Comparison of ENCODE assay signal across 12 cellular contexts in the genomic region with DNA sequence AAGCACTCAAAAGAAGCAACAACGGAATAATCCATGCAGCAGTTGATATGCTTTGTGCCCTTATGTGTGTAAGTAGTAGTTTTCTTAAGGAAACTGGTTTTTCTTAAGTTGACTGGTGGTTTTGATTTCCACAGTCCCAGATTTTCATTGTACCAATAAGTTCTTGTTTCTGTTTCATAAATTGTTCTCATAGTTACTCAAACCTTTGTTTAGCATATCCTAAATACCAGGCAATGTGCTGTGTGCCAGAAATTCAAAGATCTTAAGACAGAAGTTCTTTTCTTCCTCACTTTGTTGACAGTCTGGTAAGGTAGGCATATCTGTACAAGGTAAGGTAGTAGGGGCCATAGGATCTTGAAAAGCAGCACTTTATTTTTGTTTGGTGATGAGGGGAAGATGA.
DNase-seq lines count a peak whose midpoint lies in the region; ATAC-seq, FAIRE-seq and TF ChIP-seq lines count a peak whose summit lies in the region.
"Had no signal": no experiment of that assay in that cellular context is flagged by ENCODE, and none has a peak within 500 bp of the region (broad histone marks: within the 10 kb centered on the region; RNA-seq: fewer than 3 reads in every experiment).

No MANE protein-coding gene starts in this region.

- peaks cover 5% of the 10 kb centered on the region for H3K36me3 ChIP-seq in neutrophil

- H3K9me3 ChIP-seq in neutrophil, result no peaks in the 10 kb centered on the region

- no peaks in the 10 kb centered on the region for H3K4me1 Mint-ChIP-seq in stimulated activated memory B cell treated with anti-CD40 and anti-IgM and Interleukin-4, amounts not matched to agents 10 μg/mL and 1 μg/mL and 100 μg/mL, for 72 hours
- H3K4me1 Mint-ChIP-seq: CD4-positive, CD25-positive, alpha-beta regulatory T cell had no signal

- no peak for TF ChIP-seq POLR2A in H54 (IDR thresholded peaks at IDR 0.05; ENCODE audit: low read depth, low read length)

- H3K4me3 Mint-ChIP-seq in stimulated activated memory B cell treated with anti-CD40 and anti-IgM and Interleukin-4, amounts not matched to agents 10 μg/mL and 1 μg/mL and 100 μg/mL, for 72 hours, result no peak overlapping the region
- H3K4me3 Mint-ChIP-seq: CD4-positive, CD25-positive, alpha-beta regulatory T cell had no signal

- H3K27me3 ChIP-seq in neutrophil, result no peaks in the 10 kb centered on the region
- H3K27me3 ChIP-seq: BLaER1 treated with 17β-estradiol and CSF1 and Interleukin-3, amounts not matched to agents 10 nM and 100 nM had no signal

- no peak overlapping the region for H3K27ac Mint-ChIP-seq in stimulated activated memory B cell treated with anti-CD40 and anti-IgM and Interleukin-4, amounts not matched to agents 10 μg/mL and 1 μg/mL and 100 μg/mL, for 72 hours
- H3K27ac Mint-ChIP-seq: CD4-positive, CD25-positive, alpha-beta regulatory T cell had no signal

- H3K9me3 Mint-ChIP-seq in stimulated activated memory B cell treated with anti-CD40 and anti-IgM and Interleukin-4, amounts not matched to agents 10 μg/mL and 1 μg/mL and 100 μg/mL, for 72 hours, result no peaks in the 10 kb centered on the region
- H3K9me3 Mint-ChIP-seq: CD4-positive, CD25-positive, alpha-beta regulatory T cell had no signal

- DNase-seq in H54 (ENCODE audit: insufficient read length, low spot score) (no peak), MV-4-11 (lab: John Stamatoyannopoulos, UW) (peak; percentile 69), choroid plexus epithelial cell (ENCODE audit: low read depth) (peak; percentile 24), epidermal melanocyte (ENCODE audit: insufficient read length, low spot score) (no peak)
- DNase-seq in activated CD4-positive, alpha-beta T cell treated with anti-CD3 and anti-CD28 coated beads, Interleukin-2, amount 50 U/mL, for 48 hours, result no peak
- DNase-seq: 8988T; CD4-positive, CD25-positive, alpha-beta regulatory T cell; GM23248; H7 had no signal

- H3K27ac ChIP-seq in neutrophil, result peak overlapping the region; percentile 82
- H3K27ac ChIP-seq: BLaER1 treated with 17β-estradiol and CSF1 and Interleukin-3, amounts not matched to agents 10 nM and 100 nM; GM23248 had no signal

- TF ChIP-seq CTCF in choroid plexus epithelial cell (conservative IDR thresholded peaks at IDR 0.05; ENCODE audit: low read depth, low read length) (no peak), neutrophil (IDR thresholded peaks at IDR 0.05) (no peak)

- H3K4me1 ChIP-seq in neutrophil (ENCODE audit: control insufficient read depth in 1 of 2, insufficient read depth in 1 of 2, low read depth in 1 of 2, low read length in 1 of 2), result peaks cover 61 to 63% of the 10 kb centered on the region in 2 experiments

- no peak for ATAC-seq in stimulated activated memory B cell treated with anti-CD40 and anti-IgM and Interleukin-4, amounts not matched to agents 10 μg/mL and 1 μg/mL and 100 μg/mL, for 72 hours

- peaks cover 52% of the 10 kb centered on the region for H3K36me3 Mint-ChIP-seq in stimulated activated memory B cell treated with anti-CD40 and anti-IgM and Interleukin-4, amounts not matched to agents 10 μg/mL and 1 μg/mL and 100 μg/mL, for 72 hours

- no peak overlapping the region for H3K4me3 ChIP-seq in choroid plexus epithelial cell (ENCODE audit: low read depth, low read length)
- no peak overlapping the region for H3K4me3 ChIP-seq in neutrophil (ENCODE audit: low read depth in 1 of 2, low read length in 1 of 2)
- H3K4me3 ChIP-seq: BLaER1 treated with 17β-estradiol and CSF1 and Interleukin-3, amounts not matched to agents 10 nM and 100 nM; GM23248 had no signal

- H3K27me3 Mint-ChIP-seq in stimulated activated memory B cell treated with anti-CD40 and anti-IgM and Interleukin-4, amounts not matched to agents 10 μg/mL and 1 μg/mL and 100 μg/mL, for 72 hours, result no peaks in the 10 kb centered on the region
- H3K27me3 Mint-ChIP-seq: CD4-positive, CD25-positive, alpha-beta regulatory T cell had no signal

- peak; percentile 6 for FAIRE-seq in H54 (lab: Jason Lieb, UNC)

Comparison
In these comparisons a context has a peak if more than half of its experiments do, and no peak if none do; other contexts are left out.
1. DNase-seq: peak in MV-4-11 (single experiment) and choroid plexus epithelial cell (single experiment); none in H54 (single experiment), epidermal melanocyte (single experiment) and activated CD4-positive, alpha-beta T cell treated with anti-CD3 and anti-CD28 coated beads, Interleukin-2, amount 50 U/mL, for 48 hours (0 of 2).